Comparison of ENCODE assay signal across 28 cellular contexts in the genomic region with DNA sequence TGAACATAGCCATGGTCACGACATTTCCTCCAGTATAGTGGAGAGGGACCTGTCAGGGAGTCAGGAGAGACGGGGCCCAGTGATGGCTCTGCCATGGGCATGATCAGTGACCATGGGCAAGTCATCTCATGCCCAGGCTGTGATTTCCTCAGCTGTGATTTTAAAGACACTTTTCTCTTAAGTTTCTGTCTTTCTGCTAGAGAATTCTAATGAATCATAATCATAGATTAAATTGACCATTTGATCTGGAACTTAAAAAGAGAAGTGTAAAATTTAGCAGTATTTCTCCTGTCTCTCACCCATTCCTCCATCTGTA.
"Had no signal": no experiment of that assay in that cellular context is flagged by ENCODE, and none has a peak within 500 bp of the region (broad histone marks: within the 10 kb centered on the region; RNA-seq: fewer than 3 reads in every experiment).

No MANE protein-coding gene starts in this region.

- H3K36me3 ChIP-seq: uterus had no signal

- H3K4me3 Mint-ChIP-seq: activated T-cell treated with anti-CD3 and anti-CD28 coated beads, Interleukin-2, amount 50 U/mL, for 72 hours; brain; dendritic cell treated with granulocyte-macrophage colony-stimulating factor and Interleukin-4, amounts not matched to agents 40 ng/mL and 50 ng/mL, for 4 days; endodermal cell; naive thymus-derived CD8-positive, alpha-beta T cell; neural progenitor cell; T-helper 1 cell treated with Interleukin-12 subunit alpha and Interleukin-12 subunit beta and Interleukin-4 antibody, amounts not matched to agents 30 μg/mL and 1 μg/mL, for 36 hours had no signal

- H3K9me3 Mint-ChIP-seq: activated naive CD4-positive, alpha-beta T cell treated with anti-CD3 and anti-CD28 coated beads, Interleukin-2, amount 50 U/mL, for 72 hours; activated T-cell treated with anti-CD3 and anti-CD28 coated beads, Interleukin-2, amount 50 U/mL, for 72 hours; brain; dendritic cell treated with granulocyte-macrophage colony-stimulating factor and Interleukin-4, amounts not matched to agents 40 ng/mL and 50 ng/mL, for 4 days; endodermal cell; naive thymus-derived CD8-positive, alpha-beta T cell; neural progenitor cell; T-helper 1 cell treated with Interleukin-12 subunit alpha and Interleukin-12 subunit beta and Interleukin-4 antibody, amounts not matched to agents 30 μg/mL and 1 μg/mL, for 36 hours had no signal

- DNase-seq: activated CD4-positive, alpha-beta T cell treated with anti-CD3 and anti-CD28 coated beads for 4 hours; activated CD4-positive, alpha-beta T cell treated with anti-CD3 and anti-CD28 coated beads, Interleukin-2, amount 50 U/mL, for 4 hours; activated naive CD4-positive, alpha-beta T cell; activated T-cell treated with anti-CD3 and anti-CD28 coated beads for 4 hours; activated T-cell treated with anti-CD3 and anti-CD28 coated beads, Interleukin-2, amount 50 U/mL, for 72 hours; anterior cingulate cortex; central memory CD4-positive, alpha-beta T cell; endodermal cell; gastrocnemius medialis; glutamatergic neuron; islet precursor cell; left cardiac atrium; naive thymus-derived CD8-positive, alpha-beta T cell; occipital lobe; psoas muscle; sigmoid colon; stimulated activated naive CD4-positive, alpha-beta T cell treated with Interleukin-2 at 50 U/mL for 16 hours; T-helper 9 cell; uterus had no signal

- H3K4me1 Mint-ChIP-seq: endodermal cell, neural progenitor cell had no signal

- ATAC-seq: activated naive CD4-positive, alpha-beta T cell treated with anti-CD3 and anti-CD28 coated beads, Interleukin-2, amount 50 U/mL, for 72 hours; activated T-cell treated with anti-CD3 and anti-CD28 coated beads, Interleukin-2, amount 50 U/mL, for 72 hours; gastrocnemius medialis; left cardiac atrium; naive thymus-derived CD8-positive, alpha-beta T cell; psoas muscle had no signal

- H3K27ac ChIP-seq: gastrocnemius medialis, hepatocyte, neural progenitor cell, parathyroid adenoma, psoas muscle, sigmoid colon, uterus, VCaP had no signal

- H3K4me1 ChIP-seq: parathyroid adenoma, uterus had no signal

- H3K27ac Mint-ChIP-seq: activated naive CD4-positive, alpha-beta T cell treated with anti-CD3 and anti-CD28 coated beads, Interleukin-2, amount 50 U/mL, for 72 hours; activated T-cell treated with anti-CD3 and anti-CD28 coated beads, Interleukin-2, amount 50 U/mL, for 72 hours; brain; dendritic cell treated with granulocyte-macrophage colony-stimulating factor and Interleukin-4, amounts not matched to agents 40 ng/mL and 50 ng/mL, for 4 days; endodermal cell; neural progenitor cell; T-helper 1 cell treated with Interleukin-12 subunit alpha and Interleukin-12 subunit beta and Interleukin-4 antibody, amounts not matched to agents 30 μg/mL and 1 μg/mL, for 36 hours had no signal

- H3K36me3 Mint-ChIP-seq: activated naive CD4-positive, alpha-beta T cell treated with anti-CD3 and anti-CD28 coated beads, Interleukin-2, amount 50 U/mL, for 72 hours had no signal

- H3K27me3 Mint-ChIP-seq: brain; dendritic cell treated with granulocyte-macrophage colony-stimulating factor and Interleukin-4, amounts not matched to agents 40 ng/mL and 50 ng/mL, for 4 days; naive thymus-derived CD8-positive, alpha-beta T cell had no signal

- H3K9me3 ChIP-seq: gastrocnemius medialis, psoas muscle, sigmoid colon, uterus had no signal

- H3K27me3 ChIP-seq: gastrocnemius medialis, hepatocyte, neural progenitor cell, sigmoid colon, uterus had no signal

- H3K4me3 ChIP-seq: gastrocnemius medialis, hepatocyte, neural progenitor cell, psoas muscle, sigmoid colon, smooth muscle cell, uterus had no signal
